In the genomic region with DNA sequence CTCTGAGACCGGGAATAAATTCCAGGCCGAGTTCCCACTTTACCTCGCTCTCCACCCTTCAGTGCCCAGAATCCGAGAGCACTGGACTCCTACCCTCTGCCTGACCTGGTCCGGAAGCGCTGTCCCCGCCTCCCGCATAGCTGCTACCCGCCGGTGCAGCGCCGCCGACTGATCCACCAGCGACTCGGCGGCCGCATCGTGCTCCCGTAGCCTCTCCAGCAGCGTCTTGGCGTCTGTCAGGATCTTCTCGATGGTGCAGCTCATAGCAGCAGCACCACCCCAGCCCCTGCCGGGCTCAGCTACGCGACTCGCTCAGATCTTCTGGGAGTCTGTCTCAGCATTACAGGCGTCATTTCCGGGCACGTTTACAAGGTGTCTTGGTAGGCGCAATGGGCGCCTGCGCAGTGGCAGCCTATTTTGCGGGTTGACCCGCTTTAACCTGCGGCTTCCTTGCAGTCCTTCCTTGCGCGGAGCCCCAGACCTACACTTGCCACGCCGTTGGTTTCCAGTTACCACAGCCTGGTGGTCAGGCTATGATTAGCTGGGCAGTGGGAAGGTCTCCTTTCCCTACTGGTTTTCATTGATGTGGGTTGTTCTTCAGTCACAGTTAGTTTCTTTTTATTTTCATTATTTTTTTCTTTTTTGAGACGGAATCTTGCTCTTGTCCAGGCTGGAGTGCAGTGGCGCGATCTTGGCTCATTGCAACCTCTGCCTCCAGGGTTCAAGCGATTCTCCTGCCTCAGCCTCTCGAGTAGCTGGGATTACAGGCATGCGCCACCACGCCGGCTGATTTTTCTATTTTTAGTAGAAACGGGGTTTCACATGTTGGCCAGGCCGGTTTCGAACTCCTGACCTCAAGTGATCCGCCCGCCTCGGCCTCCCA, we compare ENCODE assay signal across 8 cellular contexts. TPM values are rescaled to one million over a fixed set of nuclear protein-coding genes. Genes with fewer than 3 reads are reported as not detected.
A peak's percentile ranks its signal among the peaks of the same experiment; 100 is the strongest.
DNase-seq lines count a peak whose midpoint lies in the region; ATAC-seq and TF ChIP-seq lines count a peak whose summit lies in the region.

SIKE1 (minus strand) TSS at position 342 of the 883 bp plus-strand sequence; CDS start at position 264, 78 bp downstream.

- H3K9ac ChIP-seq in liver (ENCODE audit: low read depth in 1 of 2, low read length in 2 of 2), result peak within 1 kb of the TSS; percentile 34 to 63

- peak; percentile 99 for ATAC-seq in GM19397 (IDR thresholded peaks at IDR 0.05; ENCODE audit: unreplicated experiment)
- peak; percentile 97 for ATAC-seq in HG03571 (IDR thresholded peaks at IDR 0.05; ENCODE audit: unreplicated experiment)

- 17% methylated on average over 53 of the region's 53 CpGs for WGBS in liver

- H3K27ac ChIP-seq in dorsolateral prefrontal cortex (peak within 1 kb of the TSS; percentile 13 to 94 (median 79)), liver (ENCODE audit: low read depth in 1 of 2, low read length in 2 of 2) (peak within 1 kb of the TSS; percentile 58 to 86)

- H3K36me3 Mint-ChIP-seq in CD14-positive monocyte, result peaks cover 24 to 27% of the 10 kb centered on the region in 2 donors

- H3K4me3 Mint-ChIP-seq in CD14-positive monocyte, result peak within 1 kb of the TSS; percentile 99 to 100

- intact Hi-C loops in CD14-positive monocyte (cut with micrococcal nuclease) (no loop called here), dorsolateral prefrontal cortex (cut with DNase I) (loop anchor here (1.0 to 10.0 kb wide), 3 partner anchors 22 to 196 kb away; partner anchors contain the start of genes BCAS2 (in 1 of the 2) and CSDE1 (in 1 of the 2))

- no peaks in the 10 kb centered on the region for H3K9me3 ChIP-seq in liver (ENCODE audit: control insufficient read depth in 4 of 4, low read length in 3 of 4)

- peaks cover 4 to 22% (median 9%) of the 10 kb centered on the region in 3 donors for H3K27me3 Mint-ChIP-seq in CD14-positive monocyte (ENCODE audit: low read depth in 3 of 3)

- DNase-seq in CD14-positive monocyte (ENCODE audit: low spot score), result peak; percentile 90
- DNase-seq in NCI-H774 (lab: John Stamatoyannopoulos, UW), result peak; percentile 88
- DNase-seq in activated CD4-positive, alpha-beta T cell treated with anti-CD3 and anti-CD28 coated beads, Interleukin-2, amount 50 U/mL, for 48 hours, result peak; percentile 90 to 95
- DNase-seq in dorsolateral prefrontal cortex, result peak; percentile 84 to 97 (median 94)
- DNase-seq in stimulated activated CD4-positive, alpha-beta T cell treated with anti-CD3 and anti-CD28 coated beads, Interleukin-4, amount 100 ng/mL, for 24 hours, result peak; percentile 95

- peaks cover 0 to 7% (median 4%) of the 10 kb centered on the region in 7 donors for H3K9me3 Mint-ChIP-seq in CD14-positive monocyte

- H3K27ac Mint-ChIP-seq in CD14-positive monocyte, result peak within 1 kb of the TSS; percentile 95 to 97 (median 96)

- peaks cover 2 to 20% (median 9%) of the 10 kb centered on the region in 4 donors for H3K36me3 ChIP-seq in liver (ENCODE audit: control insufficient read depth in 4 of 4, insufficient read depth in 3 of 4, low read depth in 1 of 4, low read length in 3 of 4)

- TF ChIP-seq CTCF in CD14-positive monocyte (IDR thresholded peaks at IDR 0.05), result no peak
- TF ChIP-seq CTCF in dorsolateral prefrontal cortex (IDR thresholded peaks at IDR 0.05 in 54 of 56, conservative IDR thresholded peaks at IDR 0.05 in 2 of 56; ENCODE audit: low read depth in 1 of 56, partially characterized antibody in 56 of 56), result peak in 28 of 56 donors; percentile 10 to 47 (median 28)
- TF ChIP-seq CTCF in liver (IDR thresholded peaks at IDR 0.05; ENCODE audit: low read depth, low read length, missing input control), result no peak

- H3K4me1 ChIP-seq in liver (ENCODE audit: control insufficient read depth in 4 of 4, insufficient read depth in 4 of 4, low read length in 3 of 4), result peaks cover 0 to 13% (median 8%) of the 10 kb centered on the region in 4 donors

- H3K4me3 ChIP-seq in dorsolateral prefrontal cortex (peak within 1 kb of the TSS; percentile 53 to 99 (median 89)), liver (ENCODE audit: low read depth in 1 of 3, low read length in 3 of 3) (peak within 1 kb of the TSS; percentile 58 to 76 (median 76))

- H3K27me3 ChIP-seq in dorsolateral prefrontal cortex (peaks cover 0 to 6% (median 0%) of the 10 kb centered on the region in 45 donors), liver (ENCODE audit: control insufficient read depth in 4 of 4, insufficient read depth in 4 of 4, low read length in 3 of 4) (no peaks in the 10 kb centered on the region)

- peak; percentile 20 to 50 for TF ChIP-seq RAD21 in liver (IDR thresholded peaks at IDR 0.05)

- peaks cover 14% of the 10 kb centered on the region for H3K4me1 Mint-ChIP-seq in CD14-positive monocyte

TF ChIP-seq in liver, 16 proteins besides CTCF, POLR2A, EP300 and RAD21:
- TF ChIP-seq FOXA2 (IDR thresholded peaks at IDR 0.05) (no peak), JUND (IDR thresholded peaks at IDR 0.05) (peak; percentile 29 to 47), SP1 (IDR thresholded peaks at IDR 0.05) (peak; percentile 69), EGR1 (IDR thresholded peaks at IDR 0.05; ENCODE audit: low read depth in 2 of 2) (no peak), HNF4G (IDR thresholded peaks at IDR 0.05) (no peak), ATF3 (IDR thresholded peaks at IDR 0.05) (no peak), TAF1 (conservative IDR thresholded peaks at IDR 0.05) (peak; percentile 66), ZBTB33 (IDR thresholded peaks at IDR 0.05) (peak; percentile 57), NR2F2 (IDR thresholded peaks at IDR 0.05) (no peak), HNF4A (conservative IDR thresholded peaks at IDR 0.05) (peak; percentile 63 to 73), MAX (IDR thresholded peaks at IDR 0.05) (peak; percentile 66), FOXA1 (IDR thresholded peaks at IDR 0.05) (no peak), RXRA (IDR thresholded peaks at IDR 0.05) (peak; percentile 79 to 88), GABPA (IDR thresholded peaks at IDR 0.05 in 1 of 2, conservative IDR thresholded peaks at IDR 0.05 in 1 of 2) (peak; percentile 70 to 95), YY1 (IDR thresholded peaks at IDR 0.05) (peak; percentile 90)
- TF ChIP-seq, protein P1, sequence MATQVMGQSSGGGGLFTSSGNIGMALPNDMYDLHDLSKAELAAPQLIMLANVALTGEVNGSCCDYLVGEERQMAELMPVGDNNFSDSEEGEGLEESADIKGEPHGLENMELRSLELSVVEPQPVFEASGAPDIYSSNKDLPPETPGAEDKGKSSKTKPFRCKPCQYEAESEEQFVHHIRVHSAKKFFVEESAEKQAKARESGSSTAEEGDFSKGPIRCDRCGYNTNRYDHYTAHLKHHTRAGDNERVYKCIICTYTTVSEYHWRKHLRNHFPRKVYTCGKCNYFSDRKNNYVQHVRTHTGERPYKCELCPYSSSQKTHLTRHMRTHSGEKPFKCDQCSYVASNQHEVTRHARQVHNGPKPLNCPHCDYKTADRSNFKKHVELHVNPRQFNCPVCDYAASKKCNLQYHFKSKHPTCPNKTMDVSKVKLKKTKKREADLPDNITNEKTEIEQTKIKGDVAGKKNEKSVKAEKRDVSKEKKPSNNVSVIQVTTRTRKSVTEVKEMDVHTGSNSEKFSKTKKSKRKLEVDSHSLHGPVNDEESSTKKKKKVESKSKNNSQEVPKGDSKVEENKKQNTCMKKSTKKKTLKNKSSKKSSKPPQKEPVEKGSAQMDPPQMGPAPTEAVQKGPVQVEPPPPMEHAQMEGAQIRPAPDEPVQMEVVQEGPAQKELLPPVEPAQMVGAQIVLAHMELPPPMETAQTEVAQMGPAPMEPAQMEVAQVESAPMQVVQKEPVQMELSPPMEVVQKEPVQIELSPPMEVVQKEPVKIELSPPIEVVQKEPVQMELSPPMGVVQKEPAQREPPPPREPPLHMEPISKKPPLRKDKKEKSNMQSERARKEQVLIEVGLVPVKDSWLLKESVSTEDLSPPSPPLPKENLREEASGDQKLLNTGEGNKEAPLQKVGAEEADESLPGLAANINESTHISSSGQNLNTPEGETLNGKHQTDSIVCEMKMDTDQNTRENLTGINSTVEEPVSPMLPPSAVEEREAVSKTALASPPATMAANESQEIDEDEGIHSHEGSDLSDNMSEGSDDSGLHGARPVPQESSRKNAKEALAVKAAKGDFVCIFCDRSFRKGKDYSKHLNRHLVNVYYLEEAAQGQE (IDR thresholded peaks at IDR 0.05), result no peak
TF ChIP-seq in liver: peak in this region for 9.

RNA-seq across cellular contexts. Expression of gene SIKE1, which starts in this region (rescaled TPM):
- polyA plus RNA-seq in CD14-positive monocyte (10 to 100 TPM; 26.9 to 30.4 TPM), liver (10 to 100 TPM; 12.0 to 22.0 TPM)
- total RNA-seq in dorsolateral prefrontal cortex (10 to 100 TPM; 19.8 to 45.5 (median 30.5) TPM), liver (10 to 100 TPM; 23.2 to 40.4 TPM)

Comparison
In these comparisons a context has a peak if more than half of its experiments do, and no peak if none do; other contexts are left out.
1. Peak in every context shown above with its lines: DNase-seq, ATAC-seq, H3K4me3 ChIP-seq and H3K27ac ChIP-seq.
2. intact Hi-C loops: an anchor here in dorsolateral prefrontal cortex (1.0 to 10.0 kb wide); none called in CD14-positive monocyte.